ENCODE assay signal across 8 cellular contexts in genomic region chr6:25882066-25882496, GRCh38.
A peak's percentile ranks its signal among the peaks of the same experiment; 100 is the strongest.
DNase-seq lines count a peak whose midpoint lies in the region; ATAC-seq lines count a peak whose summit lies in the region.

No MANE protein-coding gene starts in this region.

- H3K9me3 Mint-ChIP-seq in stimulated activated naive CD8-positive, alpha-beta T cell treated with anti-CD3 and anti-CD28 coated beads, Interleukin-15, amount 100 ng/mL, for 72 hours = no peaks in the 10 kb centered on the region

- H3K27ac Mint-ChIP-seq in stimulated activated naive CD8-positive, alpha-beta T cell treated with anti-CD3 and anti-CD28 coated beads, Interleukin-15, amount 100 ng/mL, for 72 hours = peak overlapping the region; percentile 35 to 72

- peak; percentile 81 for ATAC-seq in stimulated activated naive CD8-positive, alpha-beta T cell treated with anti-CD3 and anti-CD28 coated beads, Interleukin-15, amount 100 ng/mL, for 72 hours
- ATAC-seq in HG02623 (IDR thresholded peaks at IDR 0.05; ENCODE audit: unreplicated experiment) = no peak
- ATAC-seq in GM18520 (IDR thresholded peaks at IDR 0.05; ENCODE audit: unreplicated experiment) = no peak

- DNase-seq in NOMO-1 treated with DMSO at 0.1 percent for 48 hours (lab: John Stamatoyannopoulos, UW; ENCODE audit: unreplicated experiment) (peak; percentile 45), activated gamma-delta T cell (lab: John Stamatoyannopoulos, UW) (peak; percentile 17), islet precursor cell (peak; percentile 68), NCI-H2081 treated with DMSO at 0.1 percent for 48 hours (lab: John Stamatoyannopoulos, UW) (no peak), T1000 (lab: John Stamatoyannopoulos, UW) (no peak)
- peak; percentile 33 to 41 for DNase-seq in stimulated activated naive CD8-positive, alpha-beta T cell treated with anti-CD3 and anti-CD28 coated beads, Interleukin-15, amount 100 ng/mL, for 72 hours

- peaks cover 9% of the 10 kb centered on the region for H3K4me1 Mint-ChIP-seq in stimulated activated naive CD8-positive, alpha-beta T cell treated with anti-CD3 and anti-CD28 coated beads, Interleukin-15, amount 100 ng/mL, for 72 hours

- H3K27me3 Mint-ChIP-seq in stimulated activated naive CD8-positive, alpha-beta T cell treated with anti-CD3 and anti-CD28 coated beads, Interleukin-15, amount 100 ng/mL, for 72 hours = no peaks in the 10 kb centered on the region

- peak overlapping the region; percentile 63 to 83 for H3K4me3 Mint-ChIP-seq in stimulated activated naive CD8-positive, alpha-beta T cell treated with anti-CD3 and anti-CD28 coated beads, Interleukin-15, amount 100 ng/mL, for 72 hours

Comparison
In these comparisons a context has a peak if more than half of its experiments do, and no peak if none do; other contexts are left out.
1. DNase-seq: peak in NOMO-1 treated with DMSO at 0.1 percent for 48 hours (single experiment), activated gamma-delta T cell (single experiment), islet precursor cell (single experiment) and stimulated activated naive CD8-positive, alpha-beta T cell treated with anti-CD3 and anti-CD28 coated beads, Interleukin-15, amount 100 ng/mL, for 72 hours (2 of 2); none in NCI-H2081 treated with DMSO at 0.1 percent for 48 hours (single experiment) and T1000 (single experiment).